14 cellular contexts compared by ENCODE assay signal in genomic region chr5:36683821-36684434, GRCh38.
DNase-seq lines count a peak whose midpoint lies in the region; ATAC-seq and TF ChIP-seq lines count a peak whose summit lies in the region.
"Had no signal": no experiment of that assay in that cellular context is flagged by ENCODE, and none has a peak within 500 bp of the region (broad histone marks: within the 10 kb centered on the region; RNA-seq: fewer than 3 reads in every experiment).

No MANE protein-coding gene starts in this region.

- ATAC-seq in SK-N-SH treated with all-trans-retinoic acid at 6 μM for 48 hours (peak; percentile 69; the same call in 2 of the 3 replicates), HG02870 (IDR thresholded peaks at IDR 0.05; ENCODE audit: unreplicated experiment) (no peak), aorta (ENCODE audit: low FRiP score) (no peak), HG02970 (IDR thresholded peaks at IDR 0.05; ENCODE audit: low FRiP score, unreplicated experiment) (no peak)
- ATAC-seq: activated CD4-positive, CD25-positive, alpha-beta regulatory T cell treated with anti-CD3 and anti-CD28 coated beads, Interleukin-2, amount 50 U/mL, for 24 hours; activated naive CD4-positive, alpha-beta T cell treated with anti-CD3 and anti-CD28 coated beads, Interleukin-2, amount 50 U/mL, for 72 hours; stimulated activated naive CD8-positive, alpha-beta T cell treated with anti-CD3 and anti-CD28 coated beads, Interleukin-15, amount 100 ng/mL, for 72 hours had no signal

- peak; percentile 69 for DNase-seq in CD14-positive monocyte (ENCODE audit: low spot score)
- peak; percentile 60 for DNase-seq in left ventricle myocardium inferior
- peak; percentile 90 for DNase-seq in pons (ENCODE audit: low spot score)
- no peak for DNase-seq in aorta
- DNase-seq in activated CD8-positive, alpha-beta memory T cell treated with anti-CD3 and anti-CD28 coated beads, Interleukin-2, amount 50 U/mL, for 4 hours, result no peak
- DNase-seq: mammary epithelial cell; NCI-H2081 treated with DMSO at 0.1 percent for 48 hours; stimulated activated naive CD8-positive, alpha-beta T cell treated with anti-CD3 and anti-CD28 coated beads, Interleukin-15, amount 100 ng/mL, for 72 hours had no signal

- H3K27me3 ChIP-seq in left ventricle myocardium inferior (ENCODE audit: low read depth), result no peaks in the 10 kb centered on the region
- H3K27me3 ChIP-seq in aorta (ENCODE audit: control insufficient read depth in 1 of 2, insufficient read depth in 2 of 2, low read length in 1 of 2), result no peaks in the 10 kb centered on the region

- H3K4me1 ChIP-seq in left ventricle myocardium inferior, result peaks cover 24% of the 10 kb centered on the region
- no peaks in the 10 kb centered on the region for H3K4me1 ChIP-seq in aorta (ENCODE audit: control insufficient read depth in 1 of 2, insufficient read depth in 2 of 2, low read length in 2 of 2)

- intact Hi-C loops in CD14-positive monocyte (cut with micrococcal nuclease), result loop anchor here in 1 of 2 donors (5.0 kb wide), 1 partner anchor 77 kb away; the partner anchor contains the start of gene SLC1A3
- intact Hi-C loops in left ventricle myocardium inferior (cut with micrococcal nuclease), result no loop called here
- intact Hi-C loops in aorta (cut with DNase I), result no loop called here

- H3K4me1 Mint-ChIP-seq in CD14-positive monocyte, result peaks cover 71% of the 10 kb centered on the region

- H3K36me3 ChIP-seq in left ventricle myocardium inferior, result peaks cover 5% of the 10 kb centered on the region
- H3K36me3 ChIP-seq in aorta (ENCODE audit: control insufficient read depth in 1 of 2, insufficient read depth in 2 of 2, low read length in 1 of 2), result no peaks in the 10 kb centered on the region

- H3K27ac ChIP-seq in left ventricle myocardium inferior (replicated peaks) (peak overlapping the region; percentile 66), aorta (ENCODE audit: low read depth in 1 of 2, low read length in 2 of 2) (no peak overlapping the region)
- H3K27ac ChIP-seq: epithelial cell of prostate had no signal

- no peak overlapping the region for H3K4me3 Mint-ChIP-seq in CD14-positive monocyte
- H3K4me3 Mint-ChIP-seq: stimulated activated naive CD8-positive, alpha-beta T cell treated with anti-CD3 and anti-CD28 coated beads, Interleukin-15, amount 100 ng/mL, for 72 hours had no signal

- H3K9me3 Mint-ChIP-seq in CD14-positive monocyte, result peaks cover 0 to 2% (median 0%) of the 10 kb centered on the region in 7 donors
- H3K9me3 Mint-ChIP-seq: activated naive CD4-positive, alpha-beta T cell treated with anti-CD3 and anti-CD28 coated beads, Interleukin-2, amount 50 U/mL, for 72 hours; stimulated activated naive CD8-positive, alpha-beta T cell treated with anti-CD3 and anti-CD28 coated beads, Interleukin-15, amount 100 ng/mL, for 72 hours had no signal

- peak overlapping the region; percentile 86 to 98 (median 92) for H3K27ac Mint-ChIP-seq in CD14-positive monocyte
- H3K27ac Mint-ChIP-seq: activated naive CD4-positive, alpha-beta T cell treated with anti-CD3 and anti-CD28 coated beads, Interleukin-2, amount 50 U/mL, for 72 hours had no signal

- TF ChIP-seq CTCF in CD14-positive monocyte (IDR thresholded peaks at IDR 0.05) (no peak), left ventricle myocardium inferior (IDR thresholded peaks at IDR 0.05; ENCODE audit: borderline replicate concordance) (no peak)

- peaks cover 0 to 2% (median 0%) of the 10 kb centered on the region in 3 donors for H3K27me3 Mint-ChIP-seq in CD14-positive monocyte (ENCODE audit: low read depth in 3 of 3)

- peaks cover 0 to 7% of the 10 kb centered on the region in 2 donors for H3K36me3 Mint-ChIP-seq in CD14-positive monocyte
- H3K36me3 Mint-ChIP-seq: activated naive CD4-positive, alpha-beta T cell treated with anti-CD3 and anti-CD28 coated beads, Interleukin-2, amount 50 U/mL, for 72 hours had no signal

- H3K9me3 ChIP-seq in left ventricle myocardium inferior (replicated peaks) (no peaks in the 10 kb centered on the region), aorta (ENCODE audit: control insufficient read depth, low read length) (no peaks in the 10 kb centered on the region)

- 78 to 79% methylated on average over 9 of the region's 9 CpGs for WGBS in aorta, 2 donors

- no peak overlapping the region for H3K4me3 ChIP-seq in left ventricle myocardium inferior
- no peak overlapping the region for H3K4me3 ChIP-seq in aorta (ENCODE audit: low read length in 2 of 2)

TF ChIP-seq in SK-N-SH treated with all-trans-retinoic acid at 6 μM for 48 hours, 23 proteins besides CTCF, POLR2A, EP300 and RAD21:
- TF ChIP-seq GLIS3 (CRISPR knock-in tag; IDR thresholded peaks at IDR 0.05) (no peak), TCF4 (CRISPR knock-in tag; IDR thresholded peaks at IDR 0.05; ENCODE audit: borderline replicate concordance) (peak; percentile 89), ZNF565 (CRISPR knock-in tag; conservative IDR thresholded peaks at IDR 0.05; ENCODE audit: low read depth) (no peak), SNAI2 (CRISPR knock-in tag; IDR thresholded peaks at IDR 0.05) (no peak), PATZ1 (CRISPR knock-in tag; IDR thresholded peaks at IDR 0.05; ENCODE audit: borderline replicate concordance) (no peak), ZNF70 (CRISPR knock-in tag; IDR thresholded peaks at IDR 0.05) (no peak), CSDC2 (CRISPR knock-in tag; IDR thresholded peaks at IDR 0.05) (no peak), TSHZ2 (CRISPR knock-in tag; IDR thresholded peaks at IDR 0.05) (0 out of 2 replicates have a peak, but pooled peaks have one; percentile 21), ZFP3 (CRISPR knock-in tag; IDR thresholded peaks at IDR 0.05) (no peak)

Comparison
In these comparisons a context has a peak if more than half of its experiments do, and no peak if none do; other contexts are left out.
1. DNase-seq: peak in CD14-positive monocyte (single experiment), left ventricle myocardium inferior (single experiment) and pons (single experiment); none in aorta (0 of 2) and activated CD8-positive, alpha-beta memory T cell treated with anti-CD3 and anti-CD28 coated beads, Interleukin-2, amount 50 U/mL, for 4 hours (single experiment).